19 cellular contexts compared by ENCODE assay signal in the genomic region with DNA sequence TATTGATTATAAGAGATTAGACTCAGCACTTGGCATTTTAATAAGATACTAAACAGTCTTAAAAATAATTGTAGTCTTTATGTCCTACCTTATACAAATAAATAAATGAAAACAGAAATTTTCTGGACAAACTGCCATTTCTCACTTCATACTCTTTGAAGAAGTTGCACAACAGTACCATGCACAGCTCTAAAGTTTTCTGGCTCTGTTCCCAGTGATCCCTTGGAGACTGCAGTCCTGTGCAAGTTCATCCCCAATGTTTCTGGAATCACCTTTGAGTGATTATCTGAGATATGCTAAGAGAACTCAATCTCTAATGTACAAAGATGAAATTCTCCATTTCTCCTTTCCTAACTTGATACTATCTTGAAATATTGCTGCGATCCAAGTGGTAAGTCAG.
"Had no signal": no experiment of that assay in that cellular context is flagged by ENCODE, and none has a peak within 500 bp of the region (broad histone marks: within the 10 kb centered on the region; RNA-seq: fewer than 3 reads in every experiment).

No MANE protein-coding gene starts in this region.

- H3K27me3 ChIP-seq: colonic mucosa, hepatocyte had no signal

- H3K4me1 ChIP-seq: colonic mucosa, left ventricle myocardium inferior had no signal

- H3K4me1 Mint-ChIP-seq: neural crest cell had no signal

- DNase-seq: activated CD4-positive, alpha-beta T cell treated with anti-CD3 and anti-CD28 coated beads, Interleukin-2, amount 50 U/mL, for 48 hours; activated gamma-delta T cell; amniotic stem cell; caudate nucleus; colonic mucosa; erythroblast; foreskin fibroblast; left ventricle myocardium inferior; naive B cell; stimulated activated CD4-positive, alpha-beta T cell treated with anti-CD3 and anti-CD28 coated beads, Interleukin-12 subunit alpha, Interleukin-12 subunit beta, amount 100 ng/mL, for 4 hours; stimulated activated CD4-positive, alpha-beta T cell treated with anti-CD3 and anti-CD28 coated beads, Interleukin-1b, Interleukin-23, amount 100 ng/mL, for 48 hours; stimulated activated CD8-positive, alpha-beta memory T cell treated with anti-CD3 and anti-CD28 coated beads, Interleukin-4, amount 100 ng/mL, for 48 hours; stimulated activated naive CD4-positive, alpha-beta T cell; SW 1271; T-helper 2 cell had no signal

- H3K4me3 ChIP-seq: colonic mucosa, hepatocyte, left ventricle myocardium inferior had no signal

- H2AFZ ChIP-seq: hepatocyte had no signal

- H3K79me2 ChIP-seq: hepatocyte had no signal

- H3K27ac Mint-ChIP-seq: activated naive CD4-positive, alpha-beta T cell treated with anti-CD3 and anti-CD28 coated beads, Interleukin-2, amount 50 U/mL, for 72 hours; naive B cell; progenitor cell of endocrine pancreas had no signal

- H3K4me2 ChIP-seq: hepatocyte had no signal

- H3K4me3 Mint-ChIP-seq: naive B cell, neural crest cell had no signal

- H3K9me3 Mint-ChIP-seq: neural crest cell had no signal

- H3K36me3 ChIP-seq: colonic mucosa, left ventricle myocardium inferior had no signal

- H3K9me3 ChIP-seq: colonic mucosa had no signal

- H3K27me3 Mint-ChIP-seq: naive B cell, progenitor cell of endocrine pancreas had no signal

- H3K27ac ChIP-seq: colonic mucosa, hepatocyte, left ventricle myocardium inferior had no signal

- ATAC-seq: activated naive CD4-positive, alpha-beta T cell treated with anti-CD3 and anti-CD28 coated beads, Interleukin-2, amount 50 U/mL, for 72 hours had no signal

- H3K36me3 Mint-ChIP-seq: activated naive CD4-positive, alpha-beta T cell treated with anti-CD3 and anti-CD28 coated beads, Interleukin-2, amount 50 U/mL, for 72 hours; naive B cell had no signal
